13 cellular contexts compared by ENCODE assay signal in genomic region chr9:94812343-94812742, GRCh38.
DNase-seq lines count a peak whose midpoint lies in the region; ATAC-seq, FAIRE-seq and TF ChIP-seq lines count a peak whose summit lies in the region.
"Had no signal": no experiment of that assay in that cellular context is flagged by ENCODE, and none has a peak within 500 bp of the region (broad histone marks: within the 10 kb centered on the region; RNA-seq: fewer than 3 reads in every experiment).

No MANE protein-coding gene starts in this region.

- intact Hi-C loops in left ventricle myocardium superior (cut with micrococcal nuclease) (no loop called here), tibial artery (cut with DNase I; ENCODE audit: low total_unique reads) (no loop called here), thyroid gland (cut with DNase I) (no loop called here)

- no peaks in the 10 kb centered on the region for H3K9me3 ChIP-seq in astrocyte (ENCODE audit: insufficient read depth, low read depth, low read length)
- H3K9me3 ChIP-seq in tibial artery, result no peaks in the 10 kb centered on the region
- H3K9me3 ChIP-seq in effector memory CD4-positive, alpha-beta T cell (ENCODE audit: control insufficient read depth, low read length), result no peaks in the 10 kb centered on the region
- no peaks in the 10 kb centered on the region for H3K9me3 ChIP-seq in thyroid gland
- H3K9me3 ChIP-seq: testis had no signal

- peaks cover 18% of the 10 kb centered on the region for H3K4me1 ChIP-seq in astrocyte (ENCODE audit: insufficient read depth, low read length)
- H3K4me1 ChIP-seq in tibial artery, result peaks cover 0 to 47% (median 23%) of the 10 kb centered on the region in 4 donors
- H3K4me1 ChIP-seq in effector memory CD4-positive, alpha-beta T cell (ENCODE audit: control insufficient read depth, insufficient read depth, low read length, poor library complexity, severe bottlenecking), result no peaks in the 10 kb centered on the region
- H3K4me1 ChIP-seq in thyroid gland, result peaks cover 7 to 16% of the 10 kb centered on the region in 2 donors

- no peak overlapping the region for H3K4me3 Mint-ChIP-seq in activated T-cell treated with anti-CD3 and anti-CD28 coated beads, Interleukin-2, amount 50 U/mL, for 24 hours
- no peak overlapping the region for H3K4me3 Mint-ChIP-seq in activated T-cell treated with anti-CD3 and anti-CD28 coated beads, Interleukin-2, amount 50 U/mL, for 4 hours
- no peak overlapping the region for H3K4me3 Mint-ChIP-seq in astrocyte (ENCODE audit: unreplicated experiment)
- H3K4me3 Mint-ChIP-seq: natural killer cell treated with Interleukin-12 subunit alpha and Interleukin-12 subunit beta and Interleukin-15 and Interleukin-18, amount 100 ng/mL, for 72 hours had no signal

- no peaks in the 10 kb centered on the region for H4K20me1 ChIP-seq in astrocyte (ENCODE audit: insufficient read depth, low read length)

- H3K36me3 ChIP-seq in astrocyte (ENCODE audit: insufficient read depth, low read length) (no peaks in the 10 kb centered on the region), tibial artery (peaks cover 0 to 5% (median 0%) of the 10 kb centered on the region in 3 donors), thyroid gland (no peaks in the 10 kb centered on the region)
- no peaks in the 10 kb centered on the region for H3K36me3 ChIP-seq in effector memory CD4-positive, alpha-beta T cell (ENCODE audit: control insufficient read depth, insufficient read depth, low read length)

- TF ChIP-seq CTCF in astrocyte (IDR thresholded peaks at IDR 0.05; ENCODE audit: insufficient read depth, low read depth, low read length) (no peak), tibial artery (IDR thresholded peaks at IDR 0.05) (no peak), thyroid gland (IDR thresholded peaks at IDR 0.05) (no peak)

- H3K27me3 Mint-ChIP-seq in activated T-cell treated with anti-CD3 and anti-CD28 coated beads, Interleukin-2, amount 50 U/mL, for 24 hours, result no peaks in the 10 kb centered on the region
- H3K27me3 Mint-ChIP-seq in activated T-cell treated with anti-CD3 and anti-CD28 coated beads, Interleukin-2, amount 50 U/mL, for 4 hours (ENCODE audit: low read depth), result no peaks in the 10 kb centered on the region
- no peaks in the 10 kb centered on the region for H3K27me3 Mint-ChIP-seq in astrocyte (ENCODE audit: low read depth, unreplicated experiment)
- H3K27me3 Mint-ChIP-seq: natural killer cell treated with Interleukin-12 subunit alpha and Interleukin-12 subunit beta and Interleukin-15 and Interleukin-18, amount 100 ng/mL, for 72 hours had no signal

- H3K79me2 ChIP-seq in astrocyte (ENCODE audit: insufficient read depth, low read length), result no peaks in the 10 kb centered on the region

- peak overlapping the region; percentile 27 for H3K27ac ChIP-seq in astrocyte (ENCODE audit: low read depth, low read length)
- peak overlapping the region; percentile 15 to 21 for H3K27ac ChIP-seq in tibial artery
- no peak overlapping the region for H3K27ac ChIP-seq in effector memory CD4-positive, alpha-beta T cell (ENCODE audit: insufficient read depth, low read length, poor library complexity, severe bottlenecking)
- no peak overlapping the region for H3K27ac ChIP-seq in thyroid gland
- H3K27ac ChIP-seq: testis had no signal

- peak overlapping the region; percentile 9 for H3K4me2 ChIP-seq in astrocyte (ENCODE audit: low read length)

- peak overlapping the region; percentile 10 for H3K9ac ChIP-seq in astrocyte (ENCODE audit: low read length)

- FAIRE-seq in astrocyte (lab: Jason Lieb, UNC) (no peak), GM12892 (lab: Jason Lieb, UNC) (no peak)
- FAIRE-seq: HepG2 had no signal

- H3K4me3 ChIP-seq in astrocyte (ENCODE audit: insufficient read depth, low read depth, low read length), result no peak overlapping the region
- no peak overlapping the region for H3K4me3 ChIP-seq in tibial artery
- no peak overlapping the region for H3K4me3 ChIP-seq in effector memory CD4-positive, alpha-beta T cell (ENCODE audit: insufficient read depth, low read depth, low read length, poor library complexity, severe bottlenecking)
- H3K4me3 ChIP-seq in thyroid gland (replicated peaks in 1 of 3), result no peak overlapping the region
- H3K4me3 ChIP-seq: testis had no signal

- H2AFZ ChIP-seq in astrocyte (ENCODE audit: low read depth, low read length), result no peak overlapping the region

- no peak for ATAC-seq in activated T-cell treated with anti-CD3 and anti-CD28 coated beads, Interleukin-2, amount 50 U/mL, for 4 hours
- peak; percentile 31 for ATAC-seq in left ventricle myocardium superior
- ATAC-seq: HepG2 had no signal

- peak overlapping the region; percentile 13 for H3K27ac Mint-ChIP-seq in activated T-cell treated with anti-CD3 and anti-CD28 coated beads, Interleukin-2, amount 50 U/mL, for 24 hours
- peak overlapping the region; percentile 10 for H3K27ac Mint-ChIP-seq in astrocyte (ENCODE audit: unreplicated experiment)
- H3K27ac Mint-ChIP-seq: natural killer cell treated with Interleukin-12 subunit alpha and Interleukin-12 subunit beta and Interleukin-15 and Interleukin-18, amount 100 ng/mL, for 72 hours had no signal

- no peak for DNase-seq in activated T-cell treated with anti-CD3 and anti-CD28 coated beads, Interleukin-2, amount 50 U/mL, for 24 hours
- DNase-seq in activated T-cell treated with anti-CD3 and anti-CD28 coated beads, Interleukin-2, amount 50 U/mL, for 4 hours, result no peak
- DNase-seq in astrocyte (ENCODE audit: low read depth), result peak; percentile 88
- no peak for DNase-seq in left ventricle myocardium superior
- no peak for DNase-seq in tibial artery
- no peak for DNase-seq in GM12892 (ENCODE audit: insufficient read length)
- DNase-seq in effector memory CD4-positive, alpha-beta T cell, result no peak
- DNase-seq in thyroid gland, result no peak
- DNase-seq: NCI-H2171; stimulated activated CD4-positive, alpha-beta T cell treated with anti-CD3 and anti-CD28 coated beads, Interleukin-1b, Interleukin-23, amount 100 ng/mL, for 48 hours; testis had no signal

- H3K4me1 Mint-ChIP-seq in activated T-cell treated with anti-CD3 and anti-CD28 coated beads, Interleukin-2, amount 50 U/mL, for 24 hours (ENCODE audit: low read depth), result peaks cover 7% of the 10 kb centered on the region
- no peaks in the 10 kb centered on the region for H3K4me1 Mint-ChIP-seq in activated T-cell treated with anti-CD3 and anti-CD28 coated beads, Interleukin-2, amount 50 U/mL, for 4 hours (ENCODE audit: low read depth)
- H3K4me1 Mint-ChIP-seq in astrocyte (ENCODE audit: low read depth, unreplicated experiment), result peaks cover 39% of the 10 kb centered on the region

- H3K36me3 Mint-ChIP-seq in activated T-cell treated with anti-CD3 and anti-CD28 coated beads, Interleukin-2, amount 50 U/mL, for 24 hours (ENCODE audit: low read depth), result peaks cover 43% of the 10 kb centered on the region
- peaks cover 18% of the 10 kb centered on the region for H3K36me3 Mint-ChIP-seq in activated T-cell treated with anti-CD3 and anti-CD28 coated beads, Interleukin-2, amount 50 U/mL, for 4 hours (ENCODE audit: insufficient read depth)
- H3K36me3 Mint-ChIP-seq in astrocyte (ENCODE audit: low read depth, unreplicated experiment), result peaks cover 20% of the 10 kb centered on the region
- H3K36me3 Mint-ChIP-seq: natural killer cell treated with Interleukin-12 subunit alpha and Interleukin-12 subunit beta and Interleukin-15 and Interleukin-18, amount 100 ng/mL, for 72 hours had no signal

- WGBS in thyroid gland, 2 donors, result 82 to 93% methylated on average over 2 of the region's 2 CpGs

- H3K27me3 ChIP-seq in astrocyte (ENCODE audit: insufficient read depth, low read length) (no peaks in the 10 kb centered on the region), tibial artery (no peaks in the 10 kb centered on the region), thyroid gland (no peaks in the 10 kb centered on the region)
- H3K27me3 ChIP-seq in effector memory CD4-positive, alpha-beta T cell (replicated peaks; ENCODE audit: control insufficient read depth, insufficient read depth, low read length, poor library complexity, severe bottlenecking), result no peaks in the 10 kb centered on the region
- H3K27me3 ChIP-seq: testis had no signal

- no peaks in the 10 kb centered on the region for H3K9me3 Mint-ChIP-seq in activated T-cell treated with anti-CD3 and anti-CD28 coated beads, Interleukin-2, amount 50 U/mL, for 24 hours
- no peaks in the 10 kb centered on the region for H3K9me3 Mint-ChIP-seq in activated T-cell treated with anti-CD3 and anti-CD28 coated beads, Interleukin-2, amount 50 U/mL, for 4 hours
- H3K9me3 Mint-ChIP-seq in astrocyte (ENCODE audit: unreplicated experiment), result no peaks in the 10 kb centered on the region
- H3K9me3 Mint-ChIP-seq: natural killer cell treated with Interleukin-12 subunit alpha and Interleukin-12 subunit beta and Interleukin-15 and Interleukin-18, amount 100 ng/mL, for 72 hours had no signal

- TF ChIP-seq POLR2A in GM12892 (IDR thresholded peaks at IDR 0.05; ENCODE audit: low read depth, low read length) (no peak), thyroid gland (IDR thresholded peaks at IDR 0.05) (no peak)

Comparison
In these comparisons a context has a peak if more than half of its experiments do, and no peak if none do; other contexts are left out.
1. H3K27ac ChIP-seq: peak in astrocyte (single experiment) and tibial artery (2 of 2); none in effector memory CD4-positive, alpha-beta T cell (single experiment) and thyroid gland (0 of 3).